1 cellular context compared by ENCODE assay signal in genomic region chr2:74391580-74392448, GRCh38.
TF ChIP-seq lines count a peak whose summit lies in the region.

No MANE protein-coding gene starts in this region.

TF ChIP-seq in HepG2, 621 proteins besides CTCF, POLR2A, EP300 and RAD21 (continued from another document):
- TF ChIP-seq ZNF687 (CRISPR knock-in tag; IDR thresholded peaks at IDR 0.05) (peak; percentile 82), CHCHD3 (CRISPR knock-in tag; IDR thresholded peaks at IDR 0.05) (0 out of 2 replicates have a peak, but pooled peaks have one; percentile 83), ZNF263 (CRISPR knock-in tag; IDR thresholded peaks at IDR 0.05) (0 out of 2 replicates have a peak, but pooled peaks have one; percentile 38), CBX2 (IDR thresholded peaks at IDR 0.05; ENCODE audit: low read depth, low read length) (no peak), CBX2 (CRISPR knock-in tag; IDR thresholded peaks at IDR 0.05; ENCODE audit: low read depth) (no peak), GFI1 (CRISPR knock-in tag; IDR thresholded peaks at IDR 0.05; ENCODE audit: borderline replicate concordance) (peak; percentile 66; the same call in 1 of the 2 replicates)
TF ChIP-seq in HepG2: peak in this region for 252.
